Comparison of ENCODE assay signal across 22 cellular contexts in genomic region chr6:26115226-26115625, GRCh38. TPM values are rescaled to one million over a fixed set of nuclear protein-coding genes. Genes with fewer than 3 reads are reported as not detected.
DNase-seq lines count a peak whose midpoint lies in the region; ATAC-seq and TF ChIP-seq lines count a peak whose summit lies in the region.
"Had no signal": no experiment of that assay in that cellular context is flagged by ENCODE, and none has a peak within 500 bp of the region (broad histone marks: within the 10 kb centered on the region; RNA-seq: fewer than 3 reads in every experiment).

No MANE protein-coding gene starts in this region.

- H3K36me3 ChIP-seq in OCI-LY1 (ENCODE audit: insufficient read depth, low read length) = no peaks in the 10 kb centered on the region
- H3K36me3 ChIP-seq in upper lobe of left lung = no peaks in the 10 kb centered on the region

- peaks cover 6% of the 10 kb centered on the region for H3K4me1 Mint-ChIP-seq in activated CD4-positive, alpha-beta T cell treated with anti-CD3 and anti-CD28 coated beads for 36 hours
- H3K4me1 Mint-ChIP-seq in activated naive CD8-positive, alpha-beta T cell treated with anti-CD3 and anti-CD28 coated beads, Interleukin-2, amount 10 ng/mL, durations not matched to agents 7 days and 5 days = peaks cover 23% of the 10 kb centered on the region
- peaks cover 10% of the 10 kb centered on the region for H3K4me1 Mint-ChIP-seq in activated naive CD8-positive, alpha-beta T cell treated with anti-CD3 and anti-CD28 coated beads for 36 hours
- H3K4me1 Mint-ChIP-seq in progenitor cell of endocrine pancreas (ENCODE audit: low read depth) = peaks cover 21% of the 10 kb centered on the region
- H3K4me1 Mint-ChIP-seq: CD8-positive, alpha-beta memory T cell had no signal

- H4K20me1 ChIP-seq in OCI-LY1 (ENCODE audit: insufficient read depth, low read length) = no peaks in the 10 kb centered on the region

- intact Hi-C loops in activated CD4-positive, alpha-beta T cell treated with anti-CD3 and anti-CD28 coated beads for 36 hours (cut with DNase I, micrococcal nuclease) = no loop called here

- TF ChIP-seq POLR2A in upper lobe of left lung (IDR thresholded peaks at IDR 0.05) = no peak

- no peak overlapping the region for H3K4me3 ChIP-seq in OCI-LY1 (ENCODE audit: low read depth, low read length, poor library complexity, severe bottlenecking)
- H3K4me3 ChIP-seq in upper lobe of left lung = no peak overlapping the region

- H3K4me1 ChIP-seq in OCI-LY1 (ENCODE audit: insufficient read depth, low read length, severe bottlenecking) (no peaks in the 10 kb centered on the region), upper lobe of left lung (no peaks in the 10 kb centered on the region)

- H3K27me3 Mint-ChIP-seq in activated CD4-positive, alpha-beta T cell treated with anti-CD3 and anti-CD28 coated beads for 36 hours = no peaks in the 10 kb centered on the region
- H3K27me3 Mint-ChIP-seq in activated naive CD8-positive, alpha-beta T cell treated with anti-CD3 and anti-CD28 coated beads, Interleukin-2, amount 10 ng/mL, durations not matched to agents 7 days and 5 days = peaks cover 3% of the 10 kb centered on the region
- no peaks in the 10 kb centered on the region for H3K27me3 Mint-ChIP-seq in activated naive CD8-positive, alpha-beta T cell treated with anti-CD3 and anti-CD28 coated beads for 36 hours
- no peaks in the 10 kb centered on the region for H3K27me3 Mint-ChIP-seq in progenitor cell of endocrine pancreas

- H3K27me3 ChIP-seq in OCI-LY1 (ENCODE audit: insufficient read depth, low read length) = no peaks in the 10 kb centered on the region
- H3K27me3 ChIP-seq in upper lobe of left lung = no peaks in the 10 kb centered on the region

- no peaks in the 10 kb centered on the region for H3K79me2 ChIP-seq in OCI-LY1 (ENCODE audit: insufficient read depth, low read length)

- no peak overlapping the region for H3K4me2 ChIP-seq in OCI-LY1 (ENCODE audit: low read length)

- no peaks in the 10 kb centered on the region for H3K9me2 ChIP-seq in OCI-LY1 (ENCODE audit: low read depth, low read length)

- H3K27ac ChIP-seq in OCI-LY1 (ENCODE audit: low read depth, low read length, poor library complexity, severe bottlenecking) (peak overlapping the region; percentile 33), upper lobe of left lung (no peak overlapping the region)
- H3K27ac ChIP-seq: C4-2B had no signal

- H2AFZ ChIP-seq in OCI-LY1 (ENCODE audit: low read length) = no peak overlapping the region

- H3F3A ChIP-seq in OCI-LY1 (ENCODE audit: insufficient read depth, low read length) = no peaks in the 10 kb centered on the region

- DNase-seq in activated CD4-positive, alpha-beta T cell treated with anti-CD3 and anti-CD28 coated beads for 36 hours = no peak
- DNase-seq in activated CD4-positive, alpha-beta T cell treated with anti-CD3 and anti-CD28 coated beads, Interleukin-2, amount 50 U/mL, for 48 hours = no peak
- no peak for DNase-seq in activated naive CD8-positive, alpha-beta T cell treated with anti-CD3 and anti-CD28 coated beads, Interleukin-2, amount 10 ng/mL, durations not matched to agents 7 days and 5 days
- DNase-seq in activated naive CD8-positive, alpha-beta T cell treated with anti-CD3 and anti-CD28 coated beads for 36 hours = no peak
- DNase-seq in progenitor cell of endocrine pancreas (ENCODE audit: low spot score, unreplicated experiment) (no peak), NCI-H1092 (lab: John Stamatoyannopoulos, UW) (no peak), upper lobe of left lung (no peak)
- DNase-seq: Calu3; CD8-positive, alpha-beta memory T cell; DMS53; EL; HFFc6; KBM-7; NCI-H1105 treated with DMSO at 0.1 percent for 48 hours; NCI-H2029 treated with DMSO at 0.1 percent for 48 hours; NCI-H2171 treated with DMSO at 0.1 percent for 48 hours; NCI-H524 treated with DMSO at 0.1 percent for 48 hours; PC-3; RPMI8226; SHP77 had no signal

- WGBS in upper lobe of left lung, 2 donors = 91 to 92% methylated on average over 5 of the region's 5 CpGs

- POLR2A ChIA-PET in activated CD4-positive, alpha-beta T cell treated with anti-CD3 and anti-CD28 coated beads for 36 hours (lab: Charles Lee) = interaction anchor here (1.5 kb wide), 1 partner anchor 8 kb away, joined by 6 read pairs; a partner anchor contains a TSS
- POLR2A ChIA-PET in activated naive CD8-positive, alpha-beta T cell treated with anti-CD3 and anti-CD28 coated beads, Interleukin-2, amount 10 ng/mL, durations not matched to agents 7 days and 5 days (lab: Charles Lee) = interaction anchor here (0.7 to 5.8 kb wide), 8 partner anchors 9 to 83 kb away, joined by 3 to 53 read pairs (median 5); a partner anchor contains a TSS

- H3K9me3 ChIP-seq in OCI-LY1 (ENCODE audit: low read length) = no peaks in the 10 kb centered on the region
- no peaks in the 10 kb centered on the region for H3K9me3 ChIP-seq in upper lobe of left lung

- CTCF ChIA-PET in activated CD4-positive, alpha-beta T cell treated with anti-CD3 and anti-CD28 coated beads for 36 hours (lab: Charles Lee) = interaction anchor here (0.7 to 1.7 kb wide), 2 partner anchors 11 to 54 kb away, joined by 3 to 5 read pairs; no protein-coding TSS in a partner anchor

- no peak overlapping the region for H3K27ac Mint-ChIP-seq in activated CD4-positive, alpha-beta T cell treated with anti-CD3 and anti-CD28 coated beads for 36 hours
- peak overlapping the region; percentile 66 for H3K27ac Mint-ChIP-seq in activated naive CD8-positive, alpha-beta T cell treated with anti-CD3 and anti-CD28 coated beads, Interleukin-2, amount 10 ng/mL, durations not matched to agents 7 days and 5 days
- no peak overlapping the region for H3K27ac Mint-ChIP-seq in activated naive CD8-positive, alpha-beta T cell treated with anti-CD3 and anti-CD28 coated beads for 36 hours
- peak overlapping the region; percentile 78 for H3K27ac Mint-ChIP-seq in progenitor cell of endocrine pancreas
- H3K27ac Mint-ChIP-seq: CD8-positive, alpha-beta memory T cell; HFFc6 had no signal

- peak; percentile 53 for ATAC-seq in activated CD4-positive, alpha-beta T cell treated with anti-CD3 and anti-CD28 coated beads for 36 hours
- peak; percentile 71 for ATAC-seq in activated naive CD8-positive, alpha-beta T cell treated with anti-CD3 and anti-CD28 coated beads, Interleukin-2, amount 10 ng/mL, durations not matched to agents 7 days and 5 days (ENCODE audit: low read depth)
- no peak for ATAC-seq in upper lobe of left lung (ENCODE audit: low FRiP score in 2 of 2)
- ATAC-seq: PC-3 had no signal

- TF ChIP-seq EP300 in upper lobe of left lung (IDR thresholded peaks at IDR 0.05) = no peak

- no peaks in the 10 kb centered on the region for H3K9me3 Mint-ChIP-seq in activated CD4-positive, alpha-beta T cell treated with anti-CD3 and anti-CD28 coated beads for 36 hours (ENCODE audit: low read depth)
- H3K9me3 Mint-ChIP-seq in activated naive CD8-positive, alpha-beta T cell treated with anti-CD3 and anti-CD28 coated beads, Interleukin-2, amount 10 ng/mL, durations not matched to agents 7 days and 5 days = no peaks in the 10 kb centered on the region
- H3K9me3 Mint-ChIP-seq in activated naive CD8-positive, alpha-beta T cell treated with anti-CD3 and anti-CD28 coated beads for 36 hours = no peaks in the 10 kb centered on the region
- no peaks in the 10 kb centered on the region for H3K9me3 Mint-ChIP-seq in progenitor cell of endocrine pancreas (ENCODE audit: low read depth)
- H3K9me3 Mint-ChIP-seq: CD8-positive, alpha-beta memory T cell; HFFc6 had no signal

- no peak overlapping the region for H3K4me3 Mint-ChIP-seq in activated CD4-positive, alpha-beta T cell treated with anti-CD3 and anti-CD28 coated beads for 36 hours
- H3K4me3 Mint-ChIP-seq in activated naive CD8-positive, alpha-beta T cell treated with anti-CD3 and anti-CD28 coated beads, Interleukin-2, amount 10 ng/mL, durations not matched to agents 7 days and 5 days = peak overlapping the region; percentile 36
- H3K4me3 Mint-ChIP-seq in activated naive CD8-positive, alpha-beta T cell treated with anti-CD3 and anti-CD28 coated beads for 36 hours = no peak overlapping the region
- H3K4me3 Mint-ChIP-seq in progenitor cell of endocrine pancreas (ENCODE audit: low read depth) = no peak overlapping the region
- H3K4me3 Mint-ChIP-seq: CD8-positive, alpha-beta memory T cell; HFFc6 had no signal

- H3K9ac ChIP-seq in OCI-LY1 (ENCODE audit: low read length) = no peak overlapping the region

- no peaks in the 10 kb centered on the region for H3K36me3 Mint-ChIP-seq in activated CD4-positive, alpha-beta T cell treated with anti-CD3 and anti-CD28 coated beads for 36 hours (ENCODE audit: low read depth)
- peaks cover 9% of the 10 kb centered on the region for H3K36me3 Mint-ChIP-seq in activated naive CD8-positive, alpha-beta T cell treated with anti-CD3 and anti-CD28 coated beads, Interleukin-2, amount 10 ng/mL, durations not matched to agents 7 days and 5 days
- H3K36me3 Mint-ChIP-seq in activated naive CD8-positive, alpha-beta T cell treated with anti-CD3 and anti-CD28 coated beads for 36 hours = no peaks in the 10 kb centered on the region
- H3K36me3 Mint-ChIP-seq in progenitor cell of endocrine pancreas (ENCODE audit: insufficient read depth) = no peaks in the 10 kb centered on the region
- H3K36me3 Mint-ChIP-seq: CD8-positive, alpha-beta memory T cell had no signal

- TF ChIP-seq CTCF in OCI-LY1 (IDR thresholded peaks at IDR 0.05; ENCODE audit: low read length) (no peak), progenitor cell of endocrine pancreas (IDR thresholded peaks at IDR 0.05; ENCODE audit: unreplicated experiment) (no peak), upper lobe of left lung (IDR thresholded peaks at IDR 0.05) (no peak)

RNA-seq across cellular contexts. Expression of gene HFE, which starts 28.0 kb away (rescaled TPM):
- 1 to 10 TPM; 1.1 to 1.4 TPM for total RNA-seq in activated CD4-positive, alpha-beta T cell treated with anti-CD3 and anti-CD28 coated beads for 36 hours
- 1 to 10 TPM; 5.0 to 7.2 TPM for total RNA-seq in activated naive CD8-positive, alpha-beta T cell treated with anti-CD3 and anti-CD28 coated beads, Interleukin-2, amount 10 ng/mL, durations not matched to agents 7 days and 5 days
- under 1 TPM; 0.76 to 0.80 TPM for total RNA-seq in activated naive CD8-positive, alpha-beta T cell treated with anti-CD3 and anti-CD28 coated beads for 36 hours
- total RNA-seq in progenitor cell of endocrine pancreas = 1.1 and 1.8 TPM in 2 replicates
- total RNA-seq in upper lobe of left lung = 10 to 100 TPM in 2 of 6 donors, 1 to 10 TPM in 4; 3.8 to 26.2 (median 8.5) TPM
- total RNA-seq: PC-3 had no signal

Comparison
In these comparisons a context has a peak if more than half of its experiments do, and no peak if none do; other contexts are left out.
1. H3K27ac Mint-ChIP-seq: peak in activated naive CD8-positive, alpha-beta T cell treated with anti-CD3 and anti-CD28 coated beads, Interleukin-2, amount 10 ng/mL, durations not matched to agents 7 days and 5 days (single experiment) and progenitor cell of endocrine pancreas (single experiment); none in activated CD4-positive, alpha-beta T cell treated with anti-CD3 and anti-CD28 coated beads for 36 hours (single experiment) and activated naive CD8-positive, alpha-beta T cell treated with anti-CD3 and anti-CD28 coated beads for 36 hours (single experiment).
2. ATAC-seq: peak in activated CD4-positive, alpha-beta T cell treated with anti-CD3 and anti-CD28 coated beads for 36 hours (single experiment) and activated naive CD8-positive, alpha-beta T cell treated with anti-CD3 and anti-CD28 coated beads, Interleukin-2, amount 10 ng/mL, durations not matched to agents 7 days and 5 days (single experiment); none in upper lobe of left lung (0 of 2).